Comparison of ENCODE assay signal across 23 cellular contexts in the genomic region with DNA sequence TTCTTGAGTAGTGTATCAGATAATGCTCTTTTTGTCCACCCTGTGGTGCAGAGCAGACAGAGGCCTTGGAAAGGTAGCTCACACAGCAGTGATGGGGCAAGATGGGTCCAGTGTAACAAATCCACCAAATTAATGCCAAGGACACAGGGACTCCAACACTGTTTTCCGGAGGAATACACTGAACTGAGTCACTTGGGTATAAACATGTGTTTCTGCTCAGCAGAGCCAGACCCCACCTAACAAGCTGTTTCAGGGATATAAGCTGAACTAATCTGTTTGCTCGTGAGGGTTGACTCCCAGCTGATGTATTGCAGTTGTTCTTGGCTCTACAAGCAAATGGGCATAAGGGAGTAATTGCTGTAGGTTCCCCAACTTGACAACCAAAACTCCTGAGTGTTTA. TPM values are rescaled to one million over a fixed set of nuclear protein-coding genes. Genes with fewer than 3 reads are reported as not detected.
DNase-seq lines count a peak whose midpoint lies in the region; TF ChIP-seq lines count a peak whose summit lies in the region.
"Had no signal": no experiment of that assay in that cellular context is flagged by ENCODE, and none has a peak within 500 bp of the region (broad histone marks: within the 10 kb centered on the region; RNA-seq: fewer than 3 reads in every experiment).

No MANE protein-coding gene starts in this region.

- peaks cover 3% of the 10 kb centered on the region for H3K79me2 ChIP-seq in trophoblast cell (ENCODE audit: control insufficient read depth, insufficient read depth, low read length, poor library complexity)

- no peak overlapping the region for H3K4me3 Mint-ChIP-seq in endodermal cell
- H3K4me3 Mint-ChIP-seq: activated CD4-positive, alpha-beta T cell treated with anti-CD3 and anti-CD28 coated beads, Interleukin-2, amount 10 ng/mL, durations not matched to agents 24 days and 14 days; activated CD8-positive, alpha-beta memory T cell treated with anti-CD3 and anti-CD28 coated beads, Interleukin-2, amount 10 ng/mL, durations not matched to agents 7 days and 5 days; activated naive CD4-positive, alpha-beta T cell treated with anti-CD3 and anti-CD28 coated beads, Interleukin-2, amount 10 ng/mL, durations not matched to agents 7 days and 5 days; stimulated activated naive B cell treated with anti-CD40 and anti-IgM and Interleukin-4, amounts not matched to agents 10 μg/mL and 1 μg/mL and 100 μg/mL, for 72 hours; T-helper 1 cell treated with Interleukin-12 subunit alpha and Interleukin-12 subunit beta and Interleukin-4 antibody, amounts not matched to agents 30 μg/mL and 1 μg/mL, for 36 hours had no signal

- no CpG with 5 or more reads among the region's 2 CpGs for WGBS in trophoblast cell (ENCODE audit: extremely low coverage, insufficient coverage, insufficient read length)
- 89 to 100% methylated on average over 2 of the region's 2 CpGs for WGBS in endodermal cell (ENCODE audit: insufficient coverage in 1 of 2, insufficient read length in 1 of 2), 2 experiments

- H3K4me1 ChIP-seq in trophoblast cell (ENCODE audit: control insufficient read depth in 1 of 2, insufficient read depth in 2 of 2, low read length in 2 of 2) (peaks cover 18 to 26% of the 10 kb centered on the region in 2 experiments), endodermal cell (ENCODE audit: control insufficient read depth, insufficient read depth, low read length) (peaks cover 3% of the 10 kb centered on the region)

- H3K23ac ChIP-seq in trophoblast cell (ENCODE audit: low read length), result no peak overlapping the region

- peak overlapping the region; percentile 59 for H3K4ac ChIP-seq in trophoblast cell (ENCODE audit: low read depth, low read length)

- H3K36me3 ChIP-seq in WERI-Rb-1 (no peaks in the 10 kb centered on the region), trophoblast cell (ENCODE audit: control insufficient read depth in 1 of 2, insufficient read depth in 2 of 2, low read length in 2 of 2) (no peaks in the 10 kb centered on the region), endodermal cell (ENCODE audit: control insufficient read depth, insufficient read depth, low read length) (no peaks in the 10 kb centered on the region)
- H3K36me3 ChIP-seq: ovary, SJCRH30 had no signal

- TF ChIP-seq CTCF in WERI-Rb-1 (IDR thresholded peaks at IDR 0.05; ENCODE audit: low read depth, low read length), result no peak
- TF ChIP-seq CTCF in foreskin fibroblast (IDR thresholded peaks at IDR 0.05; ENCODE audit: low read depth, low read length), result no peak
- no peak for TF ChIP-seq CTCF in endodermal cell (conservative IDR thresholded peaks at IDR 0.05)

- H2BK120ac ChIP-seq in trophoblast cell (ENCODE audit: insufficient read depth, low read length, poor library complexity), result peak overlapping the region; percentile 4

- H3K27me3 Mint-ChIP-seq in endodermal cell (ENCODE audit: insufficient read depth), result no peaks in the 10 kb centered on the region
- H3K27me3 Mint-ChIP-seq: activated CD4-positive, alpha-beta T cell treated with anti-CD3 and anti-CD28 coated beads, Interleukin-2, amount 10 ng/mL, durations not matched to agents 24 days and 14 days; activated CD8-positive, alpha-beta memory T cell treated with anti-CD3 and anti-CD28 coated beads, Interleukin-2, amount 10 ng/mL, durations not matched to agents 7 days and 5 days had no signal

- peak overlapping the region; percentile 2 for H3K18ac ChIP-seq in trophoblast cell (ENCODE audit: low read length)

- H3K4me3 ChIP-seq in WERI-Rb-1 (ENCODE audit: low read depth, low read length) (no peak overlapping the region), foreskin fibroblast (ENCODE audit: low read depth in 1 of 2, low read length in 2 of 2) (no peak overlapping the region), trophoblast cell (ENCODE audit: low read depth, low read length) (no peak overlapping the region), endodermal cell (ENCODE audit: low read length) (no peak overlapping the region)
- H3K4me3 ChIP-seq: ovary, SJCRH30, testis had no signal

- no peak overlapping the region for H2AFZ ChIP-seq in trophoblast cell (ENCODE audit: insufficient read depth, low read length, poor library complexity)

- H4K8ac ChIP-seq in trophoblast cell (ENCODE audit: low read depth, low read length), result peak overlapping the region; percentile 49

- peak overlapping the region; percentile 27 for H2BK12ac ChIP-seq in trophoblast cell (ENCODE audit: low read length)

- H3K27ac ChIP-seq in WERI-Rb-1, result peak overlapping the region; percentile 17
- no peak overlapping the region for H3K27ac ChIP-seq in trophoblast cell (ENCODE audit: low read depth, low read length)
- H3K27ac ChIP-seq in endodermal cell (ENCODE audit: low read depth, low read length), result no peak overlapping the region
- H3K27ac ChIP-seq: ovary, SJCRH30, testis had no signal

- no peaks in the 10 kb centered on the region for H3K36me3 Mint-ChIP-seq in endodermal cell (ENCODE audit: low read depth)
- H3K36me3 Mint-ChIP-seq: activated CD8-positive, alpha-beta memory T cell treated with anti-CD3 and anti-CD28 coated beads, Interleukin-2, amount 10 ng/mL, durations not matched to agents 7 days and 5 days; activated naive CD4-positive, alpha-beta T cell treated with anti-CD3 and anti-CD28 coated beads, Interleukin-2, amount 10 ng/mL, durations not matched to agents 7 days and 5 days; stimulated activated naive B cell treated with anti-CD40 and anti-IgM and Interleukin-4, amounts not matched to agents 10 μg/mL and 1 μg/mL and 100 μg/mL, for 72 hours had no signal

- H3K9me3 Mint-ChIP-seq in endodermal cell, result no peaks in the 10 kb centered on the region
- H3K9me3 Mint-ChIP-seq: activated CD4-positive, alpha-beta T cell treated with anti-CD3 and anti-CD28 coated beads, Interleukin-2, amount 10 ng/mL, durations not matched to agents 24 days and 14 days; activated naive CD4-positive, alpha-beta T cell treated with anti-CD3 and anti-CD28 coated beads, Interleukin-2, amount 10 ng/mL, durations not matched to agents 7 days and 5 days; T-helper 1 cell treated with Interleukin-12 subunit alpha and Interleukin-12 subunit beta and Interleukin-4 antibody, amounts not matched to agents 30 μg/mL and 1 μg/mL, for 36 hours had no signal

- no peaks in the 10 kb centered on the region for H3K27me3 ChIP-seq in WERI-Rb-1 (ENCODE audit: insufficient read depth, low read depth, severe bottlenecking)
- no peaks in the 10 kb centered on the region for H3K27me3 ChIP-seq in trophoblast cell (ENCODE audit: insufficient read depth, low read length)
- H3K27me3 ChIP-seq in endodermal cell (ENCODE audit: control insufficient read depth, insufficient read depth, low read length, poor library complexity, severe bottlenecking), result no peaks in the 10 kb centered on the region
- H3K27me3 ChIP-seq: ovary, SJCRH30, testis had no signal

- H2AK5ac ChIP-seq in trophoblast cell (ENCODE audit: low read length), result peak overlapping the region; percentile 88

- peak overlapping the region; percentile 87 for H3K14ac ChIP-seq in trophoblast cell (ENCODE audit: low read length)

- peaks cover 9% of the 10 kb centered on the region for H3K4me1 Mint-ChIP-seq in endodermal cell
- H3K4me1 Mint-ChIP-seq: activated CD4-positive, alpha-beta T cell treated with anti-CD3 and anti-CD28 coated beads, Interleukin-2, amount 10 ng/mL, durations not matched to agents 24 days and 14 days; activated CD8-positive, alpha-beta memory T cell treated with anti-CD3 and anti-CD28 coated beads, Interleukin-2, amount 10 ng/mL, durations not matched to agents 7 days and 5 days; activated naive CD4-positive, alpha-beta T cell treated with anti-CD3 and anti-CD28 coated beads, Interleukin-2, amount 10 ng/mL, durations not matched to agents 7 days and 5 days had no signal

- peak overlapping the region; percentile 66 for H2BK5ac ChIP-seq in trophoblast cell (ENCODE audit: low read depth, low read length, poor library complexity)

- H3K9me3 ChIP-seq in WERI-Rb-1 (ENCODE audit: severe bottlenecking) (no peaks in the 10 kb centered on the region), trophoblast cell (ENCODE audit: insufficient read depth, low read depth, low read length) (no peaks in the 10 kb centered on the region), endodermal cell (ENCODE audit: control insufficient read depth, low read length) (no peaks in the 10 kb centered on the region)
- H3K9me3 ChIP-seq: ovary, SJCRH30, testis had no signal

- H4K91ac ChIP-seq in trophoblast cell (ENCODE audit: low read depth, low read length), result peak overlapping the region; percentile 80

- DNase-seq in NCI-H1694 (lab: John Stamatoyannopoulos, UW) (peak; percentile 13), WERI-Rb-1 (peak; percentile 70), foreskin fibroblast (peak; percentile 14 to 82), trophoblast cell (no peak), hypothalamus (lab: John Stamatoyannopoulos, UW) (no peak), OCI-M2 (lab: John Stamatoyannopoulos, UW; ENCODE audit: unreplicated experiment) (no peak), endodermal cell (no peak)
- DNase-seq: activated CD4-positive, alpha-beta T cell treated with anti-CD3 and anti-CD28 coated beads, Interleukin-2, amount 10 ng/mL, durations not matched to agents 24 days and 14 days; activated CD8-positive, alpha-beta memory T cell treated with anti-CD3 and anti-CD28 coated beads, Interleukin-2, amount 10 ng/mL, durations not matched to agents 7 days and 5 days; activated naive CD4-positive, alpha-beta T cell treated with anti-CD3 and anti-CD28 coated beads, Interleukin-2, amount 10 ng/mL, durations not matched to agents 7 days and 5 days; anterior cingulate cortex; caudate nucleus; DMS79 treated with DMSO at 0.1 percent for 48 hours; Kasumi-1; kidney glomerular epithelial cell; NCI-H187; ovary; SJCRH30; stimulated activated naive B cell treated with anti-CD40 and anti-IgM and Interleukin-4, amounts not matched to agents 10 μg/mL and 1 μg/mL and 100 μg/mL, for 72 hours; testis had no signal

- H3K79me1 ChIP-seq in trophoblast cell (ENCODE audit: low read length), result peaks cover 29% of the 10 kb centered on the region

- H3K9ac ChIP-seq in trophoblast cell (ENCODE audit: low read length), result no peak overlapping the region
- no peak overlapping the region for H3K9ac ChIP-seq in endodermal cell (ENCODE audit: extremely low read depth, low read length, poor library complexity, severe bottlenecking)

- no peak overlapping the region for H4K12ac ChIP-seq in trophoblast cell (ENCODE audit: low read depth, low read length)

- H3K4me2 ChIP-seq in trophoblast cell (ENCODE audit: low read length), result no peak overlapping the region

- no peak overlapping the region for H3K27ac Mint-ChIP-seq in endodermal cell
- H3K27ac Mint-ChIP-seq: activated CD4-positive, alpha-beta T cell treated with anti-CD3 and anti-CD28 coated beads, Interleukin-2, amount 10 ng/mL, durations not matched to agents 24 days and 14 days; activated CD8-positive, alpha-beta memory T cell treated with anti-CD3 and anti-CD28 coated beads, Interleukin-2, amount 10 ng/mL, durations not matched to agents 7 days and 5 days; activated naive CD4-positive, alpha-beta T cell treated with anti-CD3 and anti-CD28 coated beads, Interleukin-2, amount 10 ng/mL, durations not matched to agents 7 days and 5 days; stimulated activated naive B cell treated with anti-CD40 and anti-IgM and Interleukin-4, amounts not matched to agents 10 μg/mL and 1 μg/mL and 100 μg/mL, for 72 hours; T-helper 1 cell treated with Interleukin-12 subunit alpha and Interleukin-12 subunit beta and Interleukin-4 antibody, amounts not matched to agents 30 μg/mL and 1 μg/mL, for 36 hours had no signal

RNA-seq across cellular contexts. Expression of gene ADGRF1, which starts 50.1 kb away (rescaled TPM):
- polyA plus RNA-seq in trophoblast cell (2013), result 0.55 and 0.79 TPM in 2 replicates
- total RNA-seq in endodermal cell, result not detected
- not detected for polyA plus RNA-seq in endodermal cell (2013, experiment 1 of 2)
- not detected for polyA plus RNA-seq in endodermal cell (2013, experiment 2 of 2)
- total RNA-seq: activated CD4-positive, alpha-beta T cell treated with anti-CD3 and anti-CD28 coated beads, Interleukin-2, amount 10 ng/mL, durations not matched to agents 24 days and 14 days; activated CD8-positive, alpha-beta memory T cell treated with anti-CD3 and anti-CD28 coated beads, Interleukin-2, amount 10 ng/mL, durations not matched to agents 7 days and 5 days; dermis microvascular lymphatic vessel endothelial cell; OCI-LY7; SJCRH30 had no signal
- polyA plus RNA-seq: ovary had no signal

Comparison
In these comparisons a context has a peak if more than half of its experiments do, and no peak if none do; other contexts are left out.
1. DNase-seq: peak in NCI-H1694 (single experiment), WERI-Rb-1 (single experiment) and foreskin fibroblast (2 of 2); none in trophoblast cell (0 of 2), hypothalamus (0 of 51), OCI-M2 (single experiment) and endodermal cell (single experiment).